28 cellular contexts compared by ENCODE assay signal in the genomic region with DNA sequence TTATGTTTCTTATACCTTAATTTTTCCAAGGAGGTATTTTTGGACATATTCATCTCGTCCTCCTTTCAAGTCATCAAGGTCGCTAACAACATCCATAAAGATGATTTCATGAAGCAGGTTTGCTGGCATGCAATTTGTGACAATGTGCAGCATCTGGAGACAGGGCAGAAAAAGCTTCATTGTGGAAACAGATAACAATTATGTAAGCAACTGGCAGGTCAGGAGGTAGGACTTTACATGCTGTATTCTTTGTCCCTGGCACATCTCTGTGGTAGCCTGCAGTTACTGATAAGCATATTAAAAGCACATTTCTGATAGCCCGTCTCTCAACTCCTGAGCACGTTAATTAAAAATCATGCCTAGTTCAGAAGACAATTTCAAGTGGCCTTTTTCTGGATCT.
"Had no signal": no experiment of that assay in that cellular context is flagged by ENCODE, and none has a peak within 500 bp of the region (broad histone marks: within the 10 kb centered on the region; RNA-seq: fewer than 3 reads in every experiment).

No MANE protein-coding gene starts in this region.

- H3K4me1 ChIP-seq: adrenal gland, body of pancreas, colonic mucosa had no signal

- H3K27ac ChIP-seq: adrenal gland, body of pancreas, colonic mucosa, epithelial cell of prostate had no signal

- H3K36me3 ChIP-seq: adrenal gland, colonic mucosa had no signal

- H3K4me3 ChIP-seq: adrenal gland, body of pancreas, colonic mucosa had no signal

- ATAC-seq: activated CD4-positive, alpha-beta T cell treated with anti-CD3 and anti-CD28 coated beads for 36 hours; activated CD8-positive, alpha-beta memory T cell treated with anti-CD3 and anti-CD28 coated beads, Interleukin-2, amount 10 ng/mL, durations not matched to agents 7 days and 5 days; activated CD8-positive, alpha-beta T cell treated with anti-CD3 and anti-CD28 coated beads, Interleukin-2, amount 10 ng/mL, durations not matched to agents 7 days and 5 days; activated naive CD8-positive, alpha-beta T cell treated with anti-CD3 and anti-CD28 coated beads, Interleukin-2, amount 50 U/mL, for 24 hours; body of pancreas; esophagus mucosa; T-helper 17 cell had no signal

- H3K9me3 ChIP-seq: adrenal gland, body of pancreas, colonic mucosa had no signal

- H3K27me3 ChIP-seq: adrenal gland, body of pancreas, colonic mucosa had no signal

- DNase-seq: activated CD4-positive, alpha-beta memory T cell treated with anti-CD3 and anti-CD28 coated beads for 36 hours; activated CD4-positive, alpha-beta T cell treated with anti-CD3 and anti-CD28 coated beads for 36 hours; activated CD4-positive, alpha-beta T cell treated with anti-CD3 and anti-CD28 coated beads, Interleukin-2, amount 10 ng/mL, durations not matched to agents 24 days and 14 days; activated CD4-positive, CD25-positive, alpha-beta regulatory T cell; activated CD4-positive, CD25-positive, alpha-beta regulatory T cell treated with anti-CD3 and anti-CD28 coated beads, Interleukin-2, amount 50 U/mL, for 72 hours; activated CD8-positive, alpha-beta memory T cell treated with anti-CD3 and anti-CD28 coated beads, Interleukin-2, amount 10 ng/mL, durations not matched to agents 7 days and 5 days; activated CD8-positive, alpha-beta memory T cell treated with anti-CD3 and anti-CD28 coated beads, Interleukin-2, amount 50 U/mL, for 4 hours; activated CD8-positive, alpha-beta T cell treated with anti-CD3 and anti-CD28 coated beads, Interleukin-2, amount 10 ng/mL, durations not matched to agents 7 days and 5 days; activated effector memory CD4-positive, alpha-beta T cell treated with anti-CD3 and anti-CD28 coated beads, Interleukin-2, amount 50 U/mL, for 16 hours; activated naive CD4-positive, alpha-beta T cell treated with anti-CD3 and anti-CD28 coated beads for 36 hours; activated naive CD8-positive, alpha-beta T cell treated with anti-CD3 and anti-CD28 coated beads for 36 hours; activated naive CD8-positive, alpha-beta T cell treated with anti-CD3 and anti-CD28 coated beads, Interleukin-2, amount 50 U/mL, for 24 hours; activated T-cell treated with anti-CD3 and anti-CD28 coated beads, Interleukin-2, amount 50 U/mL, for 1 hour; activated T-cell treated with anti-CD3 and anti-CD28 coated beads, Interleukin-2, amount 50 U/mL, for 48 hours; amygdala; aorta; body of pancreas; central memory CD4-positive, alpha-beta T cell; cerebellar nuclear complex; colonic mucosa; effector CD8-positive, alpha-beta T cell; foreskin fibroblast; head of caudate nucleus; T-helper 1 cell; T-helper 17 cell had no signal
